ENCODE assay signal across 24 cellular contexts in the genomic region with DNA sequence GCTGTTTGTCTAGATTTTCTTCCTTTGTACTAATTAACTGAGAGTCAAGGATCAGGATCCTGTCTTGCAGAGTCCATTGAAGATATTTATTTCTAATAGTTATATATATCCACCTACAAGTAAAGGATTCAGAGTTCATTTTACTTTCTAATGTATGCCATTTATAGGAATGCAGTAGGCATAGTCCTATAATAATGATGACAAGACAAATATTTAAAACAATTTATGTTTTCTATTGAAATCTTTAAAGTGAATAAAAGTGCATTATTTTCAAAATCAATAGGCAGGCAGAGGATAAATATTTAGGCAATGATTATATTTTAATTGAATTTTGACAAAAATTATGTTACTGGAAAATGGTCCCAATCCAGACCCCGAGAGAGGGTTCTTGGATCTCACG.
"Had no signal": no experiment of that assay in that cellular context is flagged by ENCODE, and none has a peak within 500 bp of the region (broad histone marks: within the 10 kb centered on the region; RNA-seq: fewer than 3 reads in every experiment).

No MANE protein-coding gene starts in this region.

- H3K27ac ChIP-seq: neural progenitor cell, pancreas, prostate gland, right atrium auricular region, sigmoid colon, stomach, thoracic aorta, thyroid gland, tibial nerve, upper lobe of left lung, vagina had no signal

- FAIRE-seq: pancreas, small intestine, urothelium cell line had no signal

- H3K9me3 ChIP-seq: pancreas, prostate gland, right atrium auricular region, sigmoid colon, stomach, thoracic aorta, thyroid gland, tibial nerve, upper lobe of left lung, vagina had no signal

- H3K27me3 ChIP-seq: neural progenitor cell, pancreas, right atrium auricular region, sigmoid colon, stomach, thyroid gland, tibial nerve, upper lobe of left lung, vagina had no signal

- ATAC-seq: naive thymus-derived CD4-positive, alpha-beta T cell; natural killer cell; pancreas; stimulated activated effector memory CD8-positive, alpha-beta T cell treated with anti-CD3 and anti-CD28 coated beads, Interleukin-12 subunit alpha, Interleukin-12 subunit beta, amount 100 ng/mL, for 72 hours; stimulated activated naive B cell treated with anti-CD40 and anti-IgM and Interleukin-4, amounts not matched to agents 10 μg/mL and 1 μg/mL and 100 μg/mL, for 72 hours had no signal

- H3K4me3 ChIP-seq: neural progenitor cell, pancreas, prostate gland, right atrium auricular region, sigmoid colon, stomach, thoracic aorta, thyroid gland, tibial nerve, upper lobe of left lung, vagina had no signal

- DNase-seq: naive thymus-derived CD4-positive, alpha-beta T cell; natural killer cell; pancreas; retina; sigmoid colon; small intestine; stimulated activated CD4-positive, alpha-beta T cell treated with anti-CD3 and anti-CD28 coated beads, Interleukin-15, amount 100 ng/mL, for 24 hours; stimulated activated CD4-positive, alpha-beta T cell treated with anti-CD3 and anti-CD28 coated beads, Interleukin-2, amount 100 ng/mL, for 24 hours; stimulated activated CD4-positive, alpha-beta T cell treated with anti-CD3 and anti-CD28 coated beads, Interleukin-2, amount 100 ng/mL, for 48 hours; stimulated activated CD4-positive, alpha-beta T cell treated with anti-CD3 and anti-CD28 coated beads, Interleukin-4, amount 100 ng/mL, for 24 hours; stimulated activated naive B cell treated with anti-CD40 and anti-IgM and Interleukin-4, amounts not matched to agents 10 μg/mL and 1 μg/mL and 100 μg/mL, for 72 hours; stimulated activated naive CD4-positive, alpha-beta T cell treated with Interleukin-2 at 50 U/mL for 16 hours; stomach; thyroid gland; trophoblast cell; upper lobe of left lung had no signal

- H3K4me1 ChIP-seq: neural progenitor cell, pancreas, prostate gland, right atrium auricular region, sigmoid colon, stomach, thyroid gland, tibial nerve, upper lobe of left lung, vagina had no signal

- H3K9ac ChIP-seq: neural progenitor cell had no signal

- H2AFZ ChIP-seq: neural progenitor cell had no signal

- H3K4me2 ChIP-seq: neural progenitor cell had no signal

- H3K36me3 ChIP-seq: neural progenitor cell, pancreas, prostate gland, right atrium auricular region, sigmoid colon, stomach, thoracic aorta, thyroid gland, tibial nerve, upper lobe of left lung, vagina had no signal
